1 cellular context compared by ENCODE assay signal in the genomic region with DNA sequence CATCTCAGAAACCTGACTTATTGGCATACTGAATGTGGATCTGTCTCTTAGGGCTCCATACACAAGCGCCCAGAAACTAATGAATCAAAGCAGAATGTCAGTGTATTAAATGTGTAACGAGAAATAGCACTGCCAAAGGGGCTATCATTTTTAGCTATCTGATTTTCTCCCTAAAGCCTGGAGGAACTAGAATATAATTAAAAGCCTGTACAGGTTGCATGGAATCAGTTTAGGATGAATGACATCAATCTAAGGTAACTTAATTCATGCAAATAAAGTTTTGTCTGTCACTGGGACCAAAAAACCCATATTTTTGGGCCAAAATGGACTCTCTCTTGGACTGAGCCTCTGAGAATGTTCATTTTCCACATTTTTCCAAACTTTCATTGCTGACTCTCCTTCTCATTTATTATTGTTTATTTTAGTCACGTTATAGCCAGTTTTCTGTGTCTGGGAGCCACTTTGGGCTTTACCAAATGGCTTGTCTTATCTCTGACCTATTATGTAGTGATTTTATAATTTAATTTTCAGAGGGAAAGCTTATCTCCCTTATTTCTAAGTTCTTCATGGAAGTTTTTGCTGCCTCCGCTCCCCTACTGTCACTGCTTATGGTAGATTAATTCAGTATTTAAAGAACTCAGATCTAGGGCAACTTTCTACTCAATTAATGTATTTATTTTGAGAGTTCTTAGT.
A peak's percentile ranks its signal among the peaks of the same experiment; 100 is the strongest.
TF ChIP-seq lines count a peak whose summit lies in the region.

No MANE protein-coding gene starts in this region.

TF ChIP-seq in SK-N-SH, 30 proteins besides CTCF, POLR2A, EP300 and RAD21 (continued from another document):
- no peak for TF ChIP-seq ZBTB33 (IDR thresholded peaks at IDR 0.05; ENCODE audit: borderline replicate concordance, low read depth)
- TF ChIP-seq RXRA (IDR thresholded peaks at IDR 0.05; ENCODE audit: borderline replicate concordance, low read depth), result no peak
- TF ChIP-seq GABPA (IDR thresholded peaks at IDR 0.05; ENCODE audit: low read depth), result no peak
- TF ChIP-seq, protein P1, sequence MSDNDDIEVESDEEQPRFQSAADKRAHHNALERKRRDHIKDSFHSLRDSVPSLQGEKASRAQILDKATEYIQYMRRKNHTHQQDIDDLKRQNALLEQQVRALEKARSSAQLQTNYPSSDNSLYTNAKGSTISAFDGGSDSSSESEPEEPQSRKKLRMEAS (IDR thresholded peaks at IDR 0.05; ENCODE audit: low read depth), result no peak
- TF ChIP-seq GATA2 (CRISPR knock-in tag; IDR thresholded peaks at IDR 0.05), result peak; percentile 64
- TF ChIP-seq FOXM1 (IDR thresholded peaks at IDR 0.05; ENCODE audit: low read depth), result no peak
- TF ChIP-seq CHD2 (IDR thresholded peaks at IDR 0.05; ENCODE audit: low read length, partially characterized antibody), result peak; percentile 23
- TF ChIP-seq RCOR1 (IDR thresholded peaks at IDR 0.05; ENCODE audit: low read length), result peak; percentile 35
- TF ChIP-seq NFIC (IDR thresholded peaks at IDR 0.05; ENCODE audit: borderline replicate concordance), result no peak
- TF ChIP-seq, protein P2, sequence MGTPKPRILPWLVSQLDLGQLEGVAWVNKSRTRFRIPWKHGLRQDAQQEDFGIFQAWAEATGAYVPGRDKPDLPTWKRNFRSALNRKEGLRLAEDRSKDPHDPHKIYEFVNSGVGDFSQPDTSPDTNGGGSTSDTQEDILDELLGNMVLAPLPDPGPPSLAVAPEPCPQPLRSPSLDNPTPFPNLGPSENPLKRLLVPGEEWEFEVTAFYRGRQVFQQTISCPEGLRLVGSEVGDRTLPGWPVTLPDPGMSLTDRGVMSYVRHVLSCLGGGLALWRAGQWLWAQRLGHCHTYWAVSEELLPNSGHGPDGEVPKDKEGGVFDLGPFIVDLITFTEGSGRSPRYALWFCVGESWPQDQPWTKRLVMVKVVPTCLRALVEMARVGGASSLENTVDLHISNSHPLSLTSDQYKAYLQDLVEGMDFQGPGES (IDR thresholded peaks at IDR 0.05; ENCODE audit: low read depth, low read length), result no peak
- TF ChIP-seq ELF1 (IDR thresholded peaks at IDR 0.05), result no peak
- TF ChIP-seq MXI1 (IDR thresholded peaks at IDR 0.05; ENCODE audit: low read depth, low read length), result peak; percentile 6; the same call in 1 of the 2 replicates
- no peak for TF ChIP-seq NRF1 (IDR thresholded peaks at IDR 0.05; ENCODE audit: low read depth, low read length)
